In the genomic region with DNA sequence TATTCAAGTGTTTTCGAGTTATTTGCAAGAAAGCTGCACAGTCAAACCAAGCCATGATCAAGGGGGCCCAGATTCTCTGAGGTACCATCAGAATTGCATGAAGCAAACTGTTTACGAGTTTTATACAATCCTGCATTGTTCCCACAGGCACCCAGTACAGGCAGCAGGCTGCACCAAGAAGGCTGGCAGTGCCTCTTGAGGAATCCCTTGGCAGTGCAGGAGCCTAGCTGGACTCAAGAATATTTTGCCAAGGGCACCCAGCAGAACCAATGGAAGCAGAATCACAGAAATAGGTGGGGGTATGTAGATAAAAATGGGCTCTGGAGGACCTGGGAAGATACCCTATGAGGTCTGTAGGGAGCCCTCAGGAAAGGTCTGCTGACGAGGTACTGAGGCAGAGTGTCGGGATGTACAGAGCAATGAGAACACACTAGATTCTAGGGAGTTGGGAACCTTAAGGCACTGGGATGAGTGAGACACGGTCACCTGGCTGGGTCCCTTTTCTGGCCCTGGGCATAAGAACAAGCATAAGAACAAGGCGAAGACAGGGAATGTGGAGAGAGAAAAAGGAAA, we compare ENCODE assay signal across 8 cellular contexts. TPM values are rescaled to one million over a fixed set of nuclear protein-coding genes. Genes with fewer than 3 reads are reported as not detected.
DNase-seq lines count a peak whose midpoint lies in the region; ATAC-seq and TF ChIP-seq lines count a peak whose summit lies in the region.

No MANE protein-coding gene starts in this region.

- peak; percentile 83 for ATAC-seq in Panc1
- no peak for ATAC-seq in effector memory CD8-positive, alpha-beta T cell (replicated peaks)
- no peak for ATAC-seq in HG03039 (IDR thresholded peaks at IDR 0.05; ENCODE audit: unreplicated experiment)

- TF ChIP-seq CTCF in Panc1 (IDR thresholded peaks at IDR 0.05) (peak; percentile 76), foreskin fibroblast (IDR thresholded peaks at IDR 0.05; ENCODE audit: low read depth, low read length) (peak; percentile 59)

- BruUV-seq in Panc1 (replicated peaks; lab: Mats Ljungman, UMichigan) = no TSS peak

- no peaks in the 10 kb centered on the region for H3K9me3 ChIP-seq in Panc1 (ENCODE audit: control insufficient read depth, insufficient read depth, low read depth, low read length)

- peaks cover 30 to 56% of the 10 kb centered on the region in 2 donors for H3K27me3 Mint-ChIP-seq in effector memory CD8-positive, alpha-beta T cell

- H3K4me3 Mint-ChIP-seq in effector memory CD8-positive, alpha-beta T cell = no peak overlapping the region

- no peaks in the 10 kb centered on the region; the same call in none of the 2 replicates for H3K4me1 ChIP-seq in Panc1 (ENCODE audit: control insufficient read depth, insufficient read depth, low read length)

- POLR2A ChIA-PET in Panc1 (lab: Charles Lee) = interaction anchor here (0.6 kb wide), 1 partner anchor 98 kb away, joined by 3 read pairs; no protein-coding TSS in a partner anchor

- intact Hi-C loops in Panc1 (cut with micrococcal nuclease; ENCODE audit: unreplicated experiment) = loop anchor here (5.0 to 10.0 kb wide), 2 partner anchors 59 to 87 kb away; a partner anchor contains a TSS

- H3K9me3 Mint-ChIP-seq in effector memory CD8-positive, alpha-beta T cell = no peaks in the 10 kb centered on the region

- no peak overlapping the region for H3K27ac Mint-ChIP-seq in effector memory CD8-positive, alpha-beta T cell

- no peak overlapping the region for H3K27ac ChIP-seq in Panc1 (ENCODE audit: low read length)

- CTCF ChIA-PET in Panc1 (lab: Charles Lee) = interaction anchor here (1.4 kb wide), 1 partner anchor 19 kb away, joined by 4 read pairs; no protein-coding TSS in a partner anchor

- in situ Hi-C loops in Panc1 (cut with HindIII; ENCODE audit: low pct_unique_long_range_greater_than_20kb, low sequenced_read_pairs) = no loop called here

- no peaks in the 10 kb centered on the region for H3K36me3 Mint-ChIP-seq in effector memory CD8-positive, alpha-beta T cell (ENCODE audit: insufficient read depth)

- H3K4me1 Mint-ChIP-seq in effector memory CD8-positive, alpha-beta T cell (ENCODE audit: low read depth in 2 of 2) = no peaks in the 10 kb centered on the region

- DNase-seq in NCI-H82 (lab: John Stamatoyannopoulos, UW) (peak; percentile 52), NCI-H82 treated with DMSO at 0.1 percent for 48 hours (lab: John Stamatoyannopoulos, UW; ENCODE audit: unreplicated experiment) (no peak), Panc1 (ENCODE audit: low read depth, low spot score) (no peak), foreskin fibroblast (peak; percentile 37 to 75), superior temporal gyrus (ENCODE audit: extremely low spot score) (peak; percentile 84)
- DNase-seq in effector memory CD8-positive, alpha-beta T cell = no peak
- DNase-seq in activated CD4-positive, alpha-beta T cell treated with anti-CD3 and anti-CD28 coated beads for 4 hours = no peak

- H3K4me3 ChIP-seq in Panc1 (ENCODE audit: low read depth in 2 of 2, low read length in 2 of 2) = no peak overlapping the region
- no peak overlapping the region for H3K4me3 ChIP-seq in foreskin fibroblast (ENCODE audit: low read depth in 1 of 2, low read length in 2 of 2)

- peaks cover 14% of the 10 kb centered on the region for H3K27me3 ChIP-seq in Panc1 (ENCODE audit: control insufficient read depth, insufficient read depth, low read length)

- no peaks in the 10 kb centered on the region for H3K36me3 ChIP-seq in Panc1 (ENCODE audit: control insufficient read depth, insufficient read depth, low read length)

RNA-seq across cellular contexts. Expression of a gene that starts 2.5 kb away (rescaled TPM):
- total RNA-seq in Panc1 (2021; ENCODE audit: unreplicated experiment) = 0.13 TPM
- not detected for polyA plus RNA-seq in Panc1 (2012; ENCODE audit: insufficient read length)

RNA-seq across cellular contexts. Expression of a gene that starts 57.9 kb away (rescaled TPM):
- total RNA-seq in Panc1 (2021; ENCODE audit: unreplicated experiment) = 0.62 TPM
- polyA plus RNA-seq in Panc1 (2012; ENCODE audit: insufficient read length) = 0.23 TPM

Comparison
In these comparisons a context has a peak if more than half of its experiments do, and no peak if none do; other contexts are left out.
1. DNase-seq: peak in NCI-H82 (single experiment), foreskin fibroblast (2 of 2) and superior temporal gyrus (single experiment); none in NCI-H82 treated with DMSO at 0.1 percent for 48 hours (single experiment), Panc1 (single experiment), effector memory CD8-positive, alpha-beta T cell (0 of 3) and activated CD4-positive, alpha-beta T cell treated with anti-CD3 and anti-CD28 coated beads for 4 hours (0 of 2).